8 cellular contexts compared by ENCODE assay signal in genomic region chr19:7916908-7917291, GRCh38. TPM values are rescaled to one million over a fixed set of nuclear protein-coding genes. Genes with fewer than 3 reads are reported as not detected.
A peak's percentile ranks its signal among the peaks of the same experiment; 100 is the strongest.
DNase-seq lines count a peak whose midpoint lies in the region; ATAC-seq, FAIRE-seq and TF ChIP-seq lines count a peak whose summit lies in the region.

No MANE protein-coding gene starts in this region.

- H3K9me3 Mint-ChIP-seq in H9 = no peaks in the 10 kb centered on the region; a peak in 1 of 5 replicates

- peaks cover 17% of the 10 kb centered on the region for H3K23me2 ChIP-seq in H9 (ENCODE audit: insufficient read length, low read depth, low read length, poor library complexity, severe bottlenecking)

- no peak overlapping the region for H4K91ac ChIP-seq in H9 (ENCODE audit: insufficient read length, low read depth, low read length)

- in situ Hi-C loops in K562 (cut with MboI) = no loop called here

- no peak for TF ChIP-seq EP300 in K562 (IDR thresholded peaks at IDR 0.05; ENCODE audit: low read length)

- peak overlapping the region; percentile 74 for H3K4me2 ChIP-seq in H9 (ENCODE audit: insufficient read depth, insufficient read length, low read length)
- no peak overlapping the region for H3K4me2 ChIP-seq in K562 (ENCODE audit: insufficient read depth, low read length)

- WGBS in H9 (ENCODE audit: extremely low coverage, insufficient read length, low lambda C conversion rate) = no CpG with 5 or more reads among the region's 25 CpGs
- 91% methylated on average over 8 of the region's 25 CpGs for WGBS in K562 (ENCODE audit: insufficient coverage, low coverage, missing lambda C conversion rate)
- 7 to 12% methylated on average over 11 of the region's 25 CpGs for WGBS in mesodermal cell (ENCODE audit: insufficient coverage in 2 of 2), 2 experiments

- no peak overlapping the region for H2AK5ac ChIP-seq in H9 (ENCODE audit: insufficient read length, low read length)

- no peak overlapping the region for H2BK15ac ChIP-seq in H9 (ENCODE audit: low read depth, low read length)

- H3K36me3 Mint-ChIP-seq in H9 (ENCODE audit: insufficient read depth in 1 of 3, low read depth in 3 of 3) = peaks cover 10 to 12% (median 11%) of the 10 kb centered on the region in 3 experiments; a peak in 6 of 7 replicates

- H4K20me1 ChIP-seq in H9 (ENCODE audit: control insufficient read depth, insufficient read depth, insufficient read length) (no peaks in the 10 kb centered on the region), K562 (replicated peaks; ENCODE audit: control insufficient read depth, insufficient read depth, low read length) (peaks cover 6% of the 10 kb centered on the region; the same call in 1 of the 2 replicates)

- H3K4me3 ChIP-seq in ACC112 (ENCODE audit: low read depth, low read length) = peak overlapping the region; percentile 80
- H3K4me3 ChIP-seq in K562 = no peak overlapping the region
- H3K4me3 ChIP-seq in mesodermal cell (ENCODE audit: extremely low read depth, insufficient read depth, low read length, poor library complexity, severe bottlenecking) = peak overlapping the region; percentile 39

- intact Hi-C loops in K562 (cut with micrococcal nuclease) = no loop called here

- no TSS peak for BruUV-seq in K562 (replicated peaks; lab: Mats Ljungman, UMichigan)

- no peaks in the 10 kb centered on the region for H3K9me1 ChIP-seq in K562 (ENCODE audit: control insufficient read depth, insufficient read depth, low read length)

- CTCF ChIA-PET in K562 (lab: Yijun Ruan, JAX; ENCODE audit: low intra/inter-chr PET ratio) = no interaction called here

- no peak overlapping the region for H3K14ac ChIP-seq in H9 (ENCODE audit: insufficient read depth, low read length)

- no peak overlapping the region for H4K5ac ChIP-seq in H9 (ENCODE audit: insufficient read length, low read depth, low read length)

- H3K4me1 ChIP-seq in ACC112 (ENCODE audit: control insufficient read depth, insufficient read depth, low read length, unreplicated experiment) = peaks cover 10% of the 10 kb centered on the region
- H3K4me1 ChIP-seq in H9 (ENCODE audit: insufficient read depth, low read length) = no peaks in the 10 kb centered on the region
- peaks cover 9 to 70% of the 10 kb centered on the region in 2 experiments for H3K4me1 ChIP-seq in K562 (replicated peaks in 1 of 2; ENCODE audit: control insufficient read depth in 2 of 2, insufficient read depth in 2 of 2, low read length in 2 of 2)
- H3K4me1 ChIP-seq in mesodermal cell (ENCODE audit: control insufficient read depth, insufficient read depth, low read length, poor library complexity, severe bottlenecking) = peaks cover 15% of the 10 kb centered on the region

- no peaks in the 10 kb centered on the region for H3K79me1 ChIP-seq in H9 (ENCODE audit: insufficient read depth, low read depth, low read length, poor library complexity, severe bottlenecking)

- peaks cover 57% of the 10 kb centered on the region for H3K27me3 Mint-ChIP-seq in H9 (ENCODE audit: low read depth)

- H3K79me2 ChIP-seq in ACC112 (ENCODE audit: control insufficient read depth, insufficient read depth, low read length, unreplicated experiment) = peaks cover 6% of the 10 kb centered on the region
- H3K79me2 ChIP-seq in H9 (ENCODE audit: insufficient read depth, low read length) = no peaks in the 10 kb centered on the region
- H3K79me2 ChIP-seq in K562 (ENCODE audit: control insufficient read depth, insufficient read depth, low read length) = peaks cover 14% of the 10 kb centered on the region

- no peak overlapping the region for H4K8ac ChIP-seq in H9 (replicated peaks; ENCODE audit: insufficient read length, low read depth, low read length)

- H2BK12ac ChIP-seq in H9 (ENCODE audit: insufficient read length, low read depth, low read length) = no peak overlapping the region

- TF ChIP-seq POLR2A in K562 (conservative IDR thresholded peaks at IDR 0.05) = no peak

- FAIRE-seq in K562 (lab: Jason Lieb, UNC) = no peak

- H3K27ac ChIP-seq in ACC112 (ENCODE audit: low read depth, low read length) = no peak overlapping the region
- H3K27ac ChIP-seq in H9 (ENCODE audit: insufficient read length, low read depth, low read length) = no peak overlapping the region
- no peak overlapping the region for H3K27ac ChIP-seq in K562 (ENCODE audit: extremely low read depth, low read depth, low read length)
- no peak overlapping the region for H3K27ac ChIP-seq in mesodermal cell (ENCODE audit: low read depth, low read length, severe bottlenecking)

- H3K27ac Mint-ChIP-seq in H9 = no peak overlapping the region

- H2BK5ac ChIP-seq in H9 (ENCODE audit: insufficient read length, low read length) = no peak overlapping the region

- no peak overlapping the region for H2BK20ac ChIP-seq in H9 (ENCODE audit: low read depth, low read length, poor library complexity, severe bottlenecking)

- no peak overlapping the region for H2BK120ac ChIP-seq in H9 (ENCODE audit: low read depth, low read length, poor library complexity, severe bottlenecking)

- no peak for ATAC-seq in K562
- no peak for ATAC-seq in GM21825 (IDR thresholded peaks at IDR 0.05; ENCODE audit: unreplicated experiment)
- no peak for ATAC-seq in GM21717 (IDR thresholded peaks at IDR 0.05; ENCODE audit: unreplicated experiment)

- H3K27me3 ChIP-seq in ACC112 (ENCODE audit: insufficient read depth, low read length) (no peaks in the 10 kb centered on the region), H9 (ENCODE audit: insufficient read depth, low read length) (peaks cover 16% of the 10 kb centered on the region; the same call in 1 of the 2 replicates), K562 (ENCODE audit: control insufficient read depth in 2 of 2, insufficient read depth in 2 of 2, low read length in 2 of 2) (no peaks in the 10 kb centered on the region)

- H3K56ac ChIP-seq in H9 (ENCODE audit: insufficient read length, low read depth, low read length) = no peak overlapping the region

- H3T11ph ChIP-seq in H9 (ENCODE audit: low read length) = no peak overlapping the region

- POLR2A ChIA-PET in K562 (lab: Yijun Ruan, JAX) = interaction anchor here (0.5 kb wide), 1 partner anchor 44 kb away, joined by 3 read pairs; no protein-coding TSS in a partner anchor

- no peak overlapping the region for H3K9ac ChIP-seq in H9 (ENCODE audit: extremely low read depth, insufficient read length, low read length)
- no peak overlapping the region for H3K9ac ChIP-seq in K562 (ENCODE audit: insufficient read depth in 1 of 2, low read depth in 2 of 2, low read length in 2 of 2)

- H3K18ac ChIP-seq in H9 (ENCODE audit: insufficient read length, low read depth, low read length) = no peak overlapping the region

- H3K36me3 ChIP-seq in ACC112 (ENCODE audit: insufficient read depth, low read length) (no peaks in the 10 kb centered on the region), K562 (ENCODE audit: control insufficient read depth, insufficient read depth, low read length) (peaks cover 16% of the 10 kb centered on the region; the same call in 1 of the 3 replicates), mesodermal cell (ENCODE audit: control insufficient read depth, insufficient read depth, low read length) (peaks cover 18% of the 10 kb centered on the region)

- H3K4me3 Mint-ChIP-seq in H9 = peak overlapping the region; percentile 67 to 91

- H3K4me1 Mint-ChIP-seq in H9 = peaks cover 20 to 27% of the 10 kb centered on the region in 2 experiments

- no peaks in the 10 kb centered on the region for H3K9me3 ChIP-seq in H9 (ENCODE audit: control insufficient read depth, low read depth, low read length)
- H3K9me3 ChIP-seq in K562 (replicated peaks; ENCODE audit: control insufficient read depth, insufficient read depth, low read depth, low read length) = no peaks in the 10 kb centered on the region
- H3K9me3 ChIP-seq in mesodermal cell (ENCODE audit: control insufficient read depth, low read length) = no peaks in the 10 kb centered on the region

- no peak for TF ChIP-seq CTCF in H9 (conservative IDR thresholded peaks at IDR 0.05)
- no peak for TF ChIP-seq CTCF in K562 (IDR thresholded peaks at IDR 0.05 in 2 of 3, conservative IDR thresholded peaks at IDR 0.05 in 1 of 3; ENCODE audit: insufficient read depth in 2 of 3, low read depth in 1 of 3, low read length in 3 of 3)

- TF ChIP-seq RAD21 in K562 (CRISPR knock-in tag; conservative IDR thresholded peaks at IDR 0.05 in 1 of 2, IDR thresholded peaks at IDR 0.05 in 1 of 2) = no peak

- no peak overlapping the region for H2AFZ ChIP-seq in ACC112 (ENCODE audit: low read length, unreplicated experiment)
- no peak overlapping the region for H2AFZ ChIP-seq in H9 (ENCODE audit: low read length)
- no peak overlapping the region for H2AFZ ChIP-seq in K562 (ENCODE audit: low read depth, low read length)

- no peak overlapping the region for H3K4ac ChIP-seq in H9 (ENCODE audit: low read depth, low read length)

- DNase-seq in H9 (no peak), K562 (ENCODE audit: extremely low read depth in 1 of 4, low spot score in 3 of 4) (no peak), kidney tubule cell (ENCODE audit: low spot score) (no peak)
- no peak for DNase-seq in stimulated activated CD4-positive, alpha-beta T cell treated with anti-CD3 and anti-CD28 coated beads, Interleukin-1b, Interleukin-23, amount 100 ng/mL, for 48 hours

- no peak overlapping the region for H3K23ac ChIP-seq in H9 (ENCODE audit: insufficient read length, low read depth, low read length)

RNA-seq across cellular contexts. Expression of gene TGFBR3L, which starts 2.3 kb away (rescaled TPM):
- total RNA-seq in H9 (2021) (5.5 and 6.5 TPM in 2 replicates), K562 (2014; rRNA removed) (not detected in 2 replicates), K562 (2014; rRNA removed; fragmentation: Illumina TruSeq; extraction: Trizol) (not detected in 2 replicates), K562 (2015; rRNA removed; fragmentation: Illumina TruSeq; extraction: Trizol) (not detected in 2 replicates), K562 (2021) (0.18 TPM in 1 of 2 replicates, not detected in the other)
- 0.69 TPM in 1 of 2 replicates, not detected in the other for total RNA-seq in K562 (2011; cell fraction: chromatin; rRNA removed; ENCODE audit: low replicate concordance)
- total RNA-seq in K562 (2011; cell fraction: nucleolus; rRNA removed) = 0.33 TPM in 1 of 2 replicates, not detected in the other
- not detected in 2 replicates for total RNA-seq in K562 (2011; cell fraction: nucleoplasm; rRNA removed)
- polyA plus RNA-seq in K562 (2011; rRNA removed) (0.08 TPM in 1 of 2 replicates, not detected in the other), K562 (2014; fragmentation: Illumina TruSeq; extraction: Trizol) (not detected in 2 replicates), K562 (2014; fragmentation: Nextera tagmentation; extraction: Ambion mirVana) (not detected), K562 (2014; rRNA removed) (not detected in 2 replicates)
- polyA plus RNA-seq in K562 (2011; cell fraction: cytosol; rRNA removed) = 0.09 TPM in 2 replicates
- polyA plus RNA-seq in K562 (2011; cell fraction: nucleus; rRNA removed) = 0.15 and 0.58 TPM in 2 replicates
- polyA plus RNA-seq in K562 (2012) = 0.26 and 0.28 TPM in 2 replicates
- polyA minus RNA-seq in K562 (2011; rRNA and poly(A)+ RNA removed) = not detected in 2 replicates
- not detected in 2 replicates for polyA minus RNA-seq in K562 (2011; cell fraction: cytosol; rRNA and poly(A)+ RNA removed)
- not detected in 2 replicates for polyA minus RNA-seq in K562 (2011; cell fraction: nucleus; rRNA and poly(A)+ RNA removed)
- 3.5 TPM for polyA plus RNA-seq in mesodermal cell (2013, experiment 1 of 2)
- 1.6 TPM for polyA plus RNA-seq in mesodermal cell (2013, experiment 2 of 2)

RNA-seq across cellular contexts. Expression of gene SNAPC2, which starts 3.2 kb away (rescaled TPM):
- total RNA-seq in H9 (2021) (17.1 and 17.8 TPM in 2 replicates), K562 (2014; rRNA removed) (30.3 and 42.7 TPM in 2 replicates), K562 (2014; rRNA removed; fragmentation: Illumina TruSeq; extraction: Trizol) (4.1 and 4.2 TPM in 2 replicates), K562 (2015; rRNA removed; fragmentation: Illumina TruSeq; extraction: Trizol) (15.3 and 15.9 TPM in 2 replicates), K562 (2021) (37.1 and 45.1 TPM in 2 replicates)
- 4.4 and 13.6 TPM in 2 replicates for total RNA-seq in K562 (2011; cell fraction: chromatin; rRNA removed; ENCODE audit: low replicate concordance)
- total RNA-seq in K562 (2011; cell fraction: nucleolus; rRNA removed) = 10.9 and 14.3 TPM in 2 replicates
- total RNA-seq in K562 (2011; cell fraction: nucleoplasm; rRNA removed) = 9.5 and 10.0 TPM in 2 replicates
- polyA plus RNA-seq in K562 (2011; rRNA removed) (10.9 and 20.1 TPM in 2 replicates), K562 (2014; fragmentation: Illumina TruSeq; extraction: Trizol) (18.2 and 39.9 TPM in 2 replicates), K562 (2014; fragmentation: Nextera tagmentation; extraction: Ambion mirVana) (1 to 10 TPM in 1 of 2 experiments, under 1 TPM in 1; 0.59 to 1.4 TPM), K562 (2014; rRNA removed) (32.0 and 34.4 TPM in 2 replicates)
- polyA plus RNA-seq in K562 (2011; cell fraction: cytosol; rRNA removed) = 18.7 and 40.5 TPM in 2 replicates
- polyA plus RNA-seq in K562 (2011; cell fraction: nucleus; rRNA removed) = 18.7 and 32.8 TPM in 2 replicates
- 30.8 and 37.6 TPM in 2 replicates for polyA plus RNA-seq in K562 (2012)
- polyA minus RNA-seq in K562 (2011; rRNA and poly(A)+ RNA removed) = 4.3 and 4.8 TPM in 2 replicates
- 14.0 and 17.1 TPM in 2 replicates for polyA minus RNA-seq in K562 (2011; cell fraction: cytosol; rRNA and poly(A)+ RNA removed)
- 9.7 and 13.1 TPM in 2 replicates for polyA minus RNA-seq in K562 (2011; cell fraction: nucleus; rRNA and poly(A)+ RNA removed)
- 32.0 TPM for polyA plus RNA-seq in mesodermal cell (2013, experiment 1 of 2)
- 26.5 TPM for polyA plus RNA-seq in mesodermal cell (2013, experiment 2 of 2)

RNA-seq across cellular contexts. Expression of gene CTXN1, which starts 9.0 kb away (rescaled TPM):
- total RNA-seq in H9 (2021) = 22.7 and 24.5 TPM in 2 replicates
- 0.67 and 3.5 TPM in 2 replicates for total RNA-seq in K562 (2011; cell fraction: chromatin; rRNA removed; ENCODE audit: low replicate concordance)
- 6.2 and 8.0 TPM in 2 replicates for total RNA-seq in K562 (2011; cell fraction: nucleolus; rRNA removed)
- total RNA-seq in K562 (2011; cell fraction: nucleoplasm; rRNA removed) = 2.6 and 3.4 TPM in 2 replicates
- total RNA-seq in K562 (2014; rRNA removed) = 7.4 and 10.9 TPM in 2 replicates
- 0.15 and 0.19 TPM in 2 replicates for total RNA-seq in K562 (2014; rRNA removed; fragmentation: Illumina TruSeq; extraction: Trizol)
- 1.8 and 2.3 TPM in 2 replicates for total RNA-seq in K562 (2015; rRNA removed; fragmentation: Illumina TruSeq; extraction: Trizol)
- total RNA-seq in K562 (2021) = 37.4 and 38.9 TPM in 2 replicates
- 1.3 and 1.4 TPM in 2 replicates for polyA plus RNA-seq in K562 (2011; rRNA removed)
- polyA plus RNA-seq in K562 (2011; cell fraction: cytosol; rRNA removed) = 6.3 and 53.8 TPM in 2 replicates
- polyA plus RNA-seq in K562 (2011; cell fraction: nucleus; rRNA removed) = 3.6 and 12.2 TPM in 2 replicates
- 4.8 and 15.6 TPM in 2 replicates for polyA plus RNA-seq in K562 (2012)
- 1.5 and 4.9 TPM in 2 replicates for polyA plus RNA-seq in K562 (2014; fragmentation: Illumina TruSeq; extraction: Trizol)
- polyA plus RNA-seq in K562 (2014; fragmentation: Nextera tagmentation; extraction: Ambion mirVana) = not detected
- polyA plus RNA-seq in K562 (2014; rRNA removed) = 9.2 and 14.5 TPM in 2 replicates
- polyA minus RNA-seq in K562 (2011; rRNA and poly(A)+ RNA removed) = 0.14 TPM in 1 of 2 replicates, not detected in the other
- 15.8 and 19.9 TPM in 2 replicates for polyA minus RNA-seq in K562 (2011; cell fraction: cytosol; rRNA and poly(A)+ RNA removed)
- polyA minus RNA-seq in K562 (2011; cell fraction: nucleus; rRNA and poly(A)+ RNA removed) = 2.3 and 2.7 TPM in 2 replicates
- 47.8 TPM for polyA plus RNA-seq in mesodermal cell (2013, experiment 1 of 2)
- polyA plus RNA-seq in mesodermal cell (2013, experiment 2 of 2) = 36.4 TPM

RNA-seq across cellular contexts. Expression of gene MAP2K7, which starts 13.2 kb away (rescaled TPM):
- 47.2 and 48.1 TPM in 2 replicates for total RNA-seq in H9 (2021)
- total RNA-seq in K562 (2011; cell fraction: chromatin; rRNA removed; ENCODE audit: low replicate concordance) = 34.2 and 92.8 TPM in 2 replicates
- 57.2 and 57.4 TPM in 2 replicates for total RNA-seq in K562 (2011; cell fraction: nucleolus; rRNA removed)
- total RNA-seq in K562 (2011; cell fraction: nucleoplasm; rRNA removed) = 41.1 and 52.7 TPM in 2 replicates
- total RNA-seq in K562 (2014; rRNA removed) = 19.4 and 23.9 TPM in 2 replicates
- total RNA-seq in K562 (2014; rRNA removed; fragmentation: Illumina TruSeq; extraction: Trizol) = 3.1 and 4.1 TPM in 2 replicates
- 11.3 and 12.3 TPM in 2 replicates for total RNA-seq in K562 (2015; rRNA removed; fragmentation: Illumina TruSeq; extraction: Trizol)
- 43.8 and 45.8 TPM in 2 replicates for total RNA-seq in K562 (2021)
- 14.9 and 15.7 TPM in 2 replicates for polyA plus RNA-seq in K562 (2011; rRNA removed)
- polyA plus RNA-seq in K562 (2011; cell fraction: cytosol; rRNA removed) = 16.0 and 27.0 TPM in 2 replicates
- 39.0 and 61.8 TPM in 2 replicates for polyA plus RNA-seq in K562 (2011; cell fraction: nucleus; rRNA removed)
- polyA plus RNA-seq in K562 (2012) = 29.3 and 31.2 TPM in 2 replicates
- polyA plus RNA-seq in K562 (2014; fragmentation: Illumina TruSeq; extraction: Trizol) = 14.1 and 27.3 TPM in 2 replicates
- polyA plus RNA-seq in K562 (2014; fragmentation: Nextera tagmentation; extraction: Ambion mirVana) = under 1 TPM; 0.51 to 0.99 TPM
- polyA plus RNA-seq in K562 (2014; rRNA removed) = 37.6 and 40.1 TPM in 2 replicates
- polyA minus RNA-seq in K562 (2011; rRNA and poly(A)+ RNA removed) = 4.7 and 7.6 TPM in 2 replicates
- 17.0 and 17.8 TPM in 2 replicates for polyA minus RNA-seq in K562 (2011; cell fraction: cytosol; rRNA and poly(A)+ RNA removed)
- 14.3 and 15.6 TPM in 2 replicates for polyA minus RNA-seq in K562 (2011; cell fraction: nucleus; rRNA and poly(A)+ RNA removed)
- polyA plus RNA-seq in mesodermal cell (2013, experiment 1 of 2) = 29.5 TPM
- 25.5 TPM for polyA plus RNA-seq in mesodermal cell (2013, experiment 2 of 2)

RNA-seq across cellular contexts. Expression of gene TIMM44, which starts 26.6 kb away (rescaled TPM):
- total RNA-seq in H9 (2021) (114 and 122 TPM in 2 replicates), K562 (2014; rRNA removed) (211 and 231 TPM in 2 replicates), K562 (2014; rRNA removed; fragmentation: Illumina TruSeq; extraction: Trizol) (64.1 and 73.9 TPM in 2 replicates), K562 (2015; rRNA removed; fragmentation: Illumina TruSeq; extraction: Trizol) (104 and 115 TPM in 2 replicates), K562 (2021) (182 and 186 TPM in 2 replicates)
- total RNA-seq in K562 (2011; cell fraction: chromatin; rRNA removed; ENCODE audit: low replicate concordance) = 230 and 405 TPM in 2 replicates
- 274 and 281 TPM in 2 replicates for total RNA-seq in K562 (2011; cell fraction: nucleolus; rRNA removed)
- 181 and 216 TPM in 2 replicates for total RNA-seq in K562 (2011; cell fraction: nucleoplasm; rRNA removed)
- polyA plus RNA-seq in K562 (2011; rRNA removed) (60.1 and 74.4 TPM in 2 replicates), K562 (2014; fragmentation: Illumina TruSeq; extraction: Trizol) (89.3 and 92.8 TPM in 2 replicates), K562 (2014; fragmentation: Nextera tagmentation; extraction: Ambion mirVana) (10 to 100 TPM; 10.3 to 19.6 TPM), K562 (2014; rRNA removed) (205 and 224 TPM in 2 replicates)
- polyA plus RNA-seq in K562 (2011; cell fraction: cytosol; rRNA removed) = 89.7 and 229 TPM in 2 replicates
- polyA plus RNA-seq in K562 (2011; cell fraction: nucleus; rRNA removed) = 223 and 257 TPM in 2 replicates
- polyA plus RNA-seq in K562 (2012) = 101 and 142 TPM in 2 replicates
- 40.4 and 48.9 TPM in 2 replicates for polyA minus RNA-seq in K562 (2011; rRNA and poly(A)+ RNA removed)
- polyA minus RNA-seq in K562 (2011; cell fraction: cytosol; rRNA and poly(A)+ RNA removed) = 59.1 and 73.7 TPM in 2 replicates
- 44.6 and 66.1 TPM in 2 replicates for polyA minus RNA-seq in K562 (2011; cell fraction: nucleus; rRNA and poly(A)+ RNA removed)
- 40.1 TPM for polyA plus RNA-seq in mesodermal cell (2013, experiment 1 of 2)
- polyA plus RNA-seq in mesodermal cell (2013, experiment 2 of 2) = 36.8 TPM
